In genomic region chr1:248857749-248858095, GRCh38 we compare ENCODE assay signal across 8 cellular contexts. TPM values are rescaled to one million over a fixed set of nuclear protein-coding genes. Genes with fewer than 3 reads are reported as not detected.
DNase-seq lines count a peak whose midpoint lies in the region; ATAC-seq and TF ChIP-seq lines count a peak whose summit lies in the region.

No MANE protein-coding gene starts in this region.

- no peaks in the 10 kb centered on the region for H4K20me1 ChIP-seq in PC-9 (ENCODE audit: insufficient read depth)

- peak; percentile 1 for ATAC-seq in GM19351 (IDR thresholded peaks at IDR 0.05; ENCODE audit: unreplicated experiment)
- no peak for ATAC-seq in HG02623 (IDR thresholded peaks at IDR 0.05; ENCODE audit: unreplicated experiment)

- no TSS peak for BruUV-seq in PC-9 (replicated peaks; lab: Mats Ljungman, UMichigan)

- CTCF ChIA-PET in PC-9 (lab: Charles Lee) = interaction anchor here (1.4 kb wide), 1 partner anchor 19 kb away, joined by 17 read pairs; no protein-coding TSS in a partner anchor

- H3K9me3 ChIP-seq in PC-9 (ENCODE audit: insufficient read depth, low read depth) = no peaks in the 10 kb centered on the region

- H3K9me2 ChIP-seq in PC-9 (ENCODE audit: insufficient read depth) = no peaks in the 10 kb centered on the region

- H3K4me3 ChIP-seq in PC-9 (peak overlapping the region; percentile 75), fibroblast of mammary gland (ENCODE audit: control insufficient read depth, low read depth, low read length) (peak overlapping the region; percentile 80), skeletal muscle cell (ENCODE audit: low read depth, low read length) (peak overlapping the region; percentile 72)

- intact Hi-C loops in PC-9 (cut with micrococcal nuclease; ENCODE audit: unreplicated experiment) = loop anchor here (1.0 kb wide), 2 partner anchors 19 to 31 kb away; partner anchors contain the start of gene ZNF672
- intact Hi-C loops in head of caudate nucleus (cut with DNase I) = no loop called here

- POLR2A ChIA-PET in PC-9 (lab: Charles Lee; ENCODE audit: unreplicated experiment) = interaction anchor here (0.9 kb wide), 1 partner anchor 19 kb away, joined by 3 read pairs; no protein-coding TSS in a partner anchor

- H3K27me3 ChIP-seq in PC-9 (ENCODE audit: insufficient read depth, low read depth) = no peaks in the 10 kb centered on the region

- H3K79me2 ChIP-seq in PC-9 (ENCODE audit: low read depth) = peaks cover 23% of the 10 kb centered on the region

- peak overlapping the region; percentile 94 for H3K4me2 ChIP-seq in PC-9

- DNase-seq in PC-9 = no peak
- DNase-seq in fibroblast of mammary gland (ENCODE audit: low read depth) = no peak
- no peak for DNase-seq in skeletal muscle cell (ENCODE audit: low read depth)
- DNase-seq in COR-L47 (lab: John Stamatoyannopoulos, UW) = no peak
- DNase-seq in 8988T = no peak
- DNase-seq in head of caudate nucleus = no peak

- peaks cover 16% of the 10 kb centered on the region for H3K4me1 ChIP-seq in PC-9 (replicated peaks; ENCODE audit: insufficient read depth)

- peaks cover 4% of the 10 kb centered on the region; the same call in 1 of the 2 replicates for H3F3A ChIP-seq in PC-9 (ENCODE audit: insufficient read depth, low read depth)

- no peaks in the 10 kb centered on the region; the same call in 1 of the 2 replicates for H3K36me3 ChIP-seq in PC-9 (ENCODE audit: low read depth)

- H3K27ac ChIP-seq in PC-9 = peak overlapping the region; percentile 72

- no peak for TF ChIP-seq CTCF in PC-9 (conservative IDR thresholded peaks at IDR 0.05)
- TF ChIP-seq CTCF in fibroblast of mammary gland (conservative IDR thresholded peaks at IDR 0.05; ENCODE audit: control insufficient read depth, insufficient read depth, low read depth, low read length) = no peak

- peak overlapping the region; percentile 93 for H2AFZ ChIP-seq in PC-9

RNA-seq across cellular contexts. Expression of gene ZNF692, which starts 1.2 kb away (rescaled TPM):
- total RNA-seq in PC-9 (2021) = 46.6 and 51.7 TPM in 2 replicates

RNA-seq across cellular contexts. Expression of gene ZNF672, which starts 19.7 kb away (rescaled TPM):
- 24.7 and 27.6 TPM in 2 replicates for total RNA-seq in PC-9 (2021)

RNA-seq across cellular contexts. Expression of gene SH3BP5L, which starts 32.0 kb away (rescaled TPM):
- total RNA-seq in PC-9 (2021) = 24.6 and 25.6 TPM in 2 replicates

RNA-seq across cellular contexts. Expression of gene PGBD2, which starts 48.3 kb away (rescaled TPM):
- 5.3 and 5.6 TPM in 2 replicates for total RNA-seq in PC-9 (2021)
